Comparison of ENCODE assay signal across 11 cellular contexts in the genomic region with DNA sequence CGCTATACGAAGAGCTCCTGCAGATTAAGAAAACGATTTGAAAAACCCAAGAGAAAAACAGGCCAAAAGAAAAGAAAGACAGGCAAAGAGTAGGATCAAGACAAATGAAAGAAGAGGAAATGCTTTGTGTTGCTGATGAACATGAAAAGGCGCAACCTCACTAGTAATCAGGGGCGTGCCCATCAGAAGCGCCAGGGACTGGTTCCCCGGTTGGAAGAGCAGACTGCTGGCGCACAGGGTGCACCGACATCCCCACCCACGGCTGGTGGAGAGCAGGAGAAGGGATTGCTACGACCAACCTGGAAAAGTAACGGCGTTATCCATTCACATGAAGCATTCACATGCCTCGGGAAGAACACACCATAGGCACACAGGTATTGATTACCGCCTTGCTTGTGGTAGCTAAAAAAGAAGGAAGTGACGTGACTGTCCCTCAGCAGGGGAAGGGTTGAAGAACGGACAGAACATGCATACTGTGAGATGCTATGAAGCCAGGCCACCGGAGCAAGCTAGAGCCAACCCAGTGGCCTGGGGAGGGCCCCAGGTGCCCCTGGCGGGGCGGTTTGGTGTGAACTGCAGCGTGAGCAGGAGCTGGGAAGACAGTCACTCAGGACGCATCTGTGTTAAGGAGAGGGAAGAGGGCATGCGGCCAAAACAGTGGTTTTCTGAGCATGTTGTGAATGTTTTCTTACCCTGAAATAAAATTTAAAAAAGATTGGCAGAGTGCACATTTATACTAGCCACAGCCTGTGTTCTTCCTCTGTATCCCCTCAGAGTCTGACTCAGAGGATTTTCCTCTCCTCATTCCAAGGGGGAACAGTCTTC. TPM values are rescaled to one million over a fixed set of nuclear protein-coding genes. Genes with fewer than 3 reads are reported as not detected.
DNase-seq lines count a peak whose midpoint lies in the region; ATAC-seq and TF ChIP-seq lines count a peak whose summit lies in the region.
"Had no signal": no experiment of that assay in that cellular context is flagged by ENCODE, and none has a peak within 500 bp of the region (broad histone marks: within the 10 kb centered on the region; RNA-seq: fewer than 3 reads in every experiment).

No MANE protein-coding gene starts in this region.

- H3K27ac ChIP-seq in AG04450 (ENCODE audit: low read depth, low read length), result peak overlapping the region; percentile 31

- DNase-seq in AG04450 (ENCODE audit: low read depth, low spot score) (no peak), RPMI7951 (ENCODE audit: low read depth) (peak; percentile 45), fibroblast of pulmonary artery (ENCODE audit: low read depth) (peak; percentile 50)
- DNase-seq in activated CD4-positive, CD25-positive, alpha-beta regulatory T cell treated with anti-CD3 and anti-CD28 coated beads, Interleukin-2, amount 50 U/mL, for 72 hours, result no peak
- DNase-seq: effector memory CD8-positive, alpha-beta T cell; kidney glomerular epithelial cell; NCI-H1417; nephron progenitor cell; stimulated activated naive CD8-positive, alpha-beta T cell treated with anti-CD3 and anti-CD28 coated beads, Interleukin-15, Interleukin-2, amounts not matched to agents 100 U/mL and 50 U/mL, for 24 hours had no signal

- CTCF ChIA-PET in AG04450 (lab: Charles Lee), result interaction anchor here (1.5 kb wide), 1 partner anchor 19 kb away, joined by 3 read pairs; no protein-coding TSS in a partner anchor

- ATAC-seq in GM21737 (IDR thresholded peaks at IDR 0.05; ENCODE audit: unreplicated experiment) (no peak), HG02610 (IDR thresholded peaks at IDR 0.05; ENCODE audit: unreplicated experiment) (no peak)
- ATAC-seq: effector memory CD8-positive, alpha-beta T cell; stimulated activated naive CD8-positive, alpha-beta T cell treated with anti-CD3 and anti-CD28 coated beads, Interleukin-15, Interleukin-2, amounts not matched to agents 100 U/mL and 50 U/mL, for 24 hours had no signal

- TF ChIP-seq CTCF in AG04450 (IDR thresholded peaks at IDR 0.05; ENCODE audit: low read depth, low read length) (no peak), fibroblast of pulmonary artery (IDR thresholded peaks at IDR 0.05; ENCODE audit: low read length, missing control alignments) (no peak)

- H3K4me3 ChIP-seq in AG04450 (ENCODE audit: low read depth, low read length) (no peak overlapping the region), fibroblast of pulmonary artery (replicated peaks; ENCODE audit: low read depth, low read length) (no peak overlapping the region)

- no peaks in the 10 kb centered on the region for H3K9me3 ChIP-seq in AG04450 (ENCODE audit: control insufficient read depth, insufficient read depth, low read length)

- H3K27me3 ChIP-seq in AG04450 (ENCODE audit: control insufficient read depth, insufficient read depth, low read length), result no peaks in the 10 kb centered on the region

- POLR2A ChIA-PET in AG04450 (lab: Yijun Ruan, JAX), result interaction anchor here (0.7 kb wide), 2 partner anchors 10 to 16 kb away, joined by 4 to 8 read pairs; no protein-coding TSS in a partner anchor

RNA-seq across cellular contexts. Expression of a gene that starts 18.3 kb away (rescaled TPM):
- 41.6 and 44.6 TPM in 2 replicates for polyA plus RNA-seq in AG04450 (2011; rRNA removed)
- polyA minus RNA-seq in AG04450 (2011; rRNA and poly(A)+ RNA removed), result 44.7 and 64.4 TPM in 2 replicates
- total RNA-seq in RPMI7951 (2014; rRNA removed; shearing (Covaris generic)), result 26.5 and 32.7 TPM in 2 replicates

RNA-seq across cellular contexts. Expression of a gene that starts 21.3 kb away (rescaled TPM):
- 9.7 and 11.3 TPM in 2 replicates for polyA plus RNA-seq in AG04450 (2011; rRNA removed)
- 2.3 and 3.9 TPM in 2 replicates for polyA minus RNA-seq in AG04450 (2011; rRNA and poly(A)+ RNA removed)
- total RNA-seq in RPMI7951 (2014; rRNA removed; shearing (Covaris generic)), result 31.8 and 36.6 TPM in 2 replicates

RNA-seq across cellular contexts. Expression of a gene that starts 24.0 kb away (rescaled TPM):
- 44.1 and 59.9 TPM in 2 replicates for polyA plus RNA-seq in AG04450 (2011; rRNA removed)
- polyA minus RNA-seq in AG04450 (2011; rRNA and poly(A)+ RNA removed), result 45.5 and 61.4 TPM in 2 replicates
- 61.3 and 66.5 TPM in 2 replicates for total RNA-seq in RPMI7951 (2014; rRNA removed; shearing (Covaris generic))

RNA-seq across cellular contexts. Expression of a gene that starts 45.2 kb away (rescaled TPM):
- 40.5 and 41.0 TPM in 2 replicates for polyA plus RNA-seq in AG04450 (2011; rRNA removed)
- 49.9 and 58.5 TPM in 2 replicates for polyA minus RNA-seq in AG04450 (2011; rRNA and poly(A)+ RNA removed)
- 60.3 and 64.9 TPM in 2 replicates for total RNA-seq in RPMI7951 (2014; rRNA removed; shearing (Covaris generic))

RNA-seq across cellular contexts. Expression of a gene that starts 46.9 kb away (rescaled TPM):
- polyA plus RNA-seq in AG04450 (2011; rRNA removed), result 23.8 and 27.2 TPM in 2 replicates
- 26.2 and 30.3 TPM in 2 replicates for polyA minus RNA-seq in AG04450 (2011; rRNA and poly(A)+ RNA removed)
- total RNA-seq in RPMI7951 (2014; rRNA removed; shearing (Covaris generic)), result 41.3 and 57.0 TPM in 2 replicates

Comparison
In these comparisons a context has a peak if more than half of its experiments do, and no peak if none do; other contexts are left out.
1. DNase-seq: peak in RPMI7951 (single experiment) and fibroblast of pulmonary artery (single experiment); none in AG04450 (single experiment) and activated CD4-positive, CD25-positive, alpha-beta regulatory T cell treated with anti-CD3 and anti-CD28 coated beads, Interleukin-2, amount 50 U/mL, for 72 hours (single experiment).